Comparison of ENCODE assay signal across 14 cellular contexts in genomic region chr12:75550906-75551305, GRCh38. TPM values are rescaled to one million over a fixed set of nuclear protein-coding genes. Genes with fewer than 3 reads are reported as not detected.
DNase-seq lines count a peak whose midpoint lies in the region; ATAC-seq and TF ChIP-seq lines count a peak whose summit lies in the region.
"Had no signal": no experiment of that assay in that cellular context is flagged by ENCODE, and none has a peak within 500 bp of the region (broad histone marks: within the 10 kb centered on the region; RNA-seq: fewer than 3 reads in every experiment).

No MANE protein-coding gene starts in this region.

- no peak overlapping the region for H3K4me3 ChIP-seq in right atrium auricular region
- H3K4me3 ChIP-seq in SJCRH30: no peak overlapping the region
- no peak overlapping the region for H3K4me3 ChIP-seq in fibroblast of the aortic adventitia (ENCODE audit: low read depth, low read length)
- H3K4me3 ChIP-seq in smooth muscle cell: no peak overlapping the region
- no peak overlapping the region for H3K4me3 ChIP-seq in HAP-1
- no peak overlapping the region for H3K4me3 ChIP-seq in esophagus squamous epithelium
- H3K4me3 ChIP-seq: GM23248 had no signal

- H3K36me3 ChIP-seq in right atrium auricular region: no peaks in the 10 kb centered on the region
- no peaks in the 10 kb centered on the region for H3K36me3 ChIP-seq in SJCRH30
- no peaks in the 10 kb centered on the region for H3K36me3 ChIP-seq in smooth muscle cell (ENCODE audit: low read depth)
- no peaks in the 10 kb centered on the region for H3K36me3 ChIP-seq in HAP-1 (replicated peaks)
- no peaks in the 10 kb centered on the region for H3K36me3 ChIP-seq in esophagus squamous epithelium

- intact Hi-C loops in Right ventricle myocardium superior (cut with DNase I): no loop called here
- intact Hi-C loops in esophagus squamous epithelium (cut with DNase I): no loop called here

- no peak overlapping the region for H3K9ac ChIP-seq in smooth muscle cell (ENCODE audit: low read depth)
- H3K9ac ChIP-seq: GM23248 had no signal

- no peaks in the 10 kb centered on the region for H3K79me2 ChIP-seq in smooth muscle cell (ENCODE audit: low read depth)

- TF ChIP-seq CTCF in right atrium auricular region (IDR thresholded peaks at IDR 0.05) (no peak), fibroblast of the aortic adventitia (IDR thresholded peaks at IDR 0.05; ENCODE audit: insufficient read depth, low read length) (no peak), smooth muscle cell (IDR thresholded peaks at IDR 0.05; ENCODE audit: borderline replicate concordance, insufficient read depth, poor library complexity, severe bottlenecking) (no peak), esophagus squamous epithelium (IDR thresholded peaks at IDR 0.05) (no peak)

- in situ Hi-C loops in HAP-1 (cut with MboI; ENCODE audit: low sequenced_read_pairs): no loop called here

- peaks cover 3% of the 10 kb centered on the region for H3F3A ChIP-seq in smooth muscle cell (ENCODE audit: low read depth)

- H2AFZ ChIP-seq in smooth muscle cell (ENCODE audit: low read depth): no peak overlapping the region

- H3K4me2 ChIP-seq in smooth muscle cell: peak overlapping the region; percentile 29

- WGBS in smooth muscle cell (ENCODE audit: low lambda C conversion rate): 32% methylated on average over 1 of the region's 1 CpG
- 0 to 40% methylated on average over 1 of the region's 1 CpG for WGBS in esophagus squamous epithelium, 2 donors

- no peak for ATAC-seq in Right ventricle myocardium superior (ENCODE audit: poor library complexity)
- no peak for ATAC-seq in GM19452 (IDR thresholded peaks at IDR 0.05; ENCODE audit: unreplicated experiment)

- TF ChIP-seq POLR2A in esophagus squamous epithelium (IDR thresholded peaks at IDR 0.05): no peak

- H3K4me1 ChIP-seq in right atrium auricular region (peaks cover 0 to 38% of the 10 kb centered on the region in 2 donors), SJCRH30 (peaks cover 50% of the 10 kb centered on the region), smooth muscle cell (ENCODE audit: low read depth) (peaks cover 7% of the 10 kb centered on the region), HAP-1 (peaks cover 15% of the 10 kb centered on the region), esophagus squamous epithelium (peaks cover 0 to 35% (median 14%) of the 10 kb centered on the region in 3 donors)

- H3K9me3 ChIP-seq in right atrium auricular region: no peaks in the 10 kb centered on the region
- no peaks in the 10 kb centered on the region for H3K9me3 ChIP-seq in SJCRH30 (replicated peaks)
- H3K9me3 ChIP-seq in smooth muscle cell (replicated peaks; ENCODE audit: low read depth): no peaks in the 10 kb centered on the region
- no peaks in the 10 kb centered on the region for H3K9me3 ChIP-seq in HAP-1
- H3K9me3 ChIP-seq in esophagus squamous epithelium: no peaks in the 10 kb centered on the region

- no peaks in the 10 kb centered on the region for H3K27me3 ChIP-seq in right atrium auricular region
- no peaks in the 10 kb centered on the region for H3K27me3 ChIP-seq in SJCRH30
- H3K27me3 ChIP-seq in smooth muscle cell (ENCODE audit: low read depth): no peaks in the 10 kb centered on the region
- peaks cover 6% of the 10 kb centered on the region; the same call in 1 of the 2 replicates for H3K27me3 ChIP-seq in HAP-1 (ENCODE audit: low read depth)
- H3K27me3 ChIP-seq in esophagus squamous epithelium: no peaks in the 10 kb centered on the region

- no peaks in the 10 kb centered on the region for H4K20me1 ChIP-seq in smooth muscle cell (ENCODE audit: low read depth)

- DNase-seq in right atrium auricular region (ENCODE audit: low spot score): no peak
- no peak for DNase-seq in Right ventricle myocardium superior
- DNase-seq in SJCRH30: peak; percentile 15 to 66
- DNase-seq in fibroblast of the aortic adventitia (ENCODE audit: low read depth): peak; percentile 95
- no peak for DNase-seq in smooth muscle cell (lab: John Stamatoyannopoulos, UW; ENCODE audit: unreplicated experiment)
- DNase-seq in HAP-1 (ENCODE audit: low spot score in 2 of 2): no peak
- DNase-seq in esophagus squamous epithelium (lab: John Stamatoyannopoulos, UW): no peak
- DNase-seq: AML-193; CD4-positive, CD25-positive, alpha-beta regulatory T cell; HFFc6; KBM-7; NCI-H1092 treated with DMSO at 0.1 percent for 48 hours had no signal

- H3K27ac ChIP-seq in right atrium auricular region (peak overlapping the region; percentile 32 to 60), SJCRH30 (peak overlapping the region; percentile 64), smooth muscle cell (ENCODE audit: low read depth) (no peak overlapping the region), esophagus squamous epithelium (peak overlapping the region in 2 of 4 donors; percentile 5 to 19)
- H3K27ac ChIP-seq: GM23248 had no signal

RNA-seq across cellular contexts. Expression of gene KRR1, which starts 39.5 kb away (rescaled TPM):
- total RNA-seq in right atrium auricular region: 10 to 100 TPM; 12.3 to 23.8 TPM
- 25.2 TPM for total RNA-seq in Right ventricle myocardium superior
- total RNA-seq in SJCRH30 (2014; rRNA removed; shearing (Covaris generic)): 53.2 and 79.3 TPM in 2 replicates
- total RNA-seq in fibroblast of the aortic adventitia (ENCODE audit: low replicate concordance): 27.0 and 71.4 TPM in 2 replicates
- total RNA-seq in smooth muscle cell: 44.1 and 48.9 TPM in 2 replicates
- 26.2 and 45.0 TPM in 2 replicates for polyA plus RNA-seq in smooth muscle cell
- 10 to 100 TPM; 24.7 to 42.3 (median 41.2) TPM for total RNA-seq in esophagus squamous epithelium

Comparison
In these comparisons a context has a peak if more than half of its experiments do, and no peak if none do; other contexts are left out.
1. DNase-seq: peak in SJCRH30 (2 of 2) and fibroblast of the aortic adventitia (single experiment); none in right atrium auricular region (single experiment), Right ventricle myocardium superior (single experiment), smooth muscle cell (single experiment), HAP-1 (0 of 2) and esophagus squamous epithelium (single experiment).